Comparison of ENCODE assay signal across 20 cellular contexts in the genomic region with DNA sequence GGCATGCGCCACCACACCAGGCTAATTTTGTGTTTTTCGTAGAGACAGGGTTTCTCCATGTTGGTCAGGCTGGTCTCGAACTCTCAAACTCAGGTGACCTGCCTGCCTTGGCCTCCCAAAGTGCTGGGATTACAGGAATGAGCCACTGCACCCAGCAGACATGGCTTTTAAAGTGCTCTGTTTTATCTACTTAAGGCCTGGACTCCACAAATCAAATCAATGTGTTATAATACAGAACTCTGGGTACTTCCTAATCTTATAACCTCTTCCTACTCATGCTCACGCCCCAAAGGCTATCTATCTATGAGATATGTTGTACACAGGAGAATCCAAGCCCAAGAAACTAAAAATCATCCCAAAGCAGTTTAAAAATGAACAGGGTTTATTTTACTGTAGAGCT.
A peak's percentile ranks its signal among the peaks of the same experiment; 100 is the strongest.
DNase-seq lines count a peak whose midpoint lies in the region; ATAC-seq and TF ChIP-seq lines count a peak whose summit lies in the region.
"Had no signal": no experiment of that assay in that cellular context is flagged by ENCODE, and none has a peak within 500 bp of the region (broad histone marks: within the 10 kb centered on the region; RNA-seq: fewer than 3 reads in every experiment).

No MANE protein-coding gene starts in this region.

- no peak overlapping the region for H3K4me2 ChIP-seq in mammary epithelial cell (ENCODE audit: insufficient read depth, low read depth, low read length)
- no peak overlapping the region for H3K4me2 ChIP-seq in OCI-LY7 (ENCODE audit: low read length)
- H3K4me2 ChIP-seq: A549 had no signal

- DNase-seq in MCF 10A (ENCODE audit: unreplicated experiment) (no peak), mammary epithelial cell (no peak), OCI-LY7 (ENCODE audit: low spot score) (no peak), amniotic epithelial cell (ENCODE audit: low read depth) (peak; percentile 56), mucosa of gallbladder (ENCODE audit: low spot score) (no peak), NK-92 (lab: John Stamatoyannopoulos, UW; ENCODE audit: unreplicated experiment) (no peak)
- DNase-seq: CD8-positive, alpha-beta T cell; DMS 273 treated with DMSO at 0.1 percent for 48 hours; DMS53; DND-41; EL; H9 had no signal

- no peak overlapping the region for H3K4me3 Mint-ChIP-seq in MCF 10A (ENCODE audit: unreplicated experiment)
- H3K4me3 Mint-ChIP-seq: CD8-positive, alpha-beta T cell; H9 had no signal

- H3K4me1 Mint-ChIP-seq in MCF 10A (ENCODE audit: insufficient read depth, unreplicated experiment): peaks cover 26% of the 10 kb centered on the region

- no peak overlapping the region for H3K9ac ChIP-seq in mammary epithelial cell (ENCODE audit: insufficient read depth, low read length)
- H3K9ac ChIP-seq: BLaER1 treated with 17β-estradiol and CSF1 and Interleukin-3, amounts not matched to agents 10 nM and 100 nM had no signal

- intact Hi-C loops in MCF 10A (cut with micrococcal nuclease) (no loop called here), mammary epithelial cell (cut with micrococcal nuclease) (no loop called here), OCI-LY7 (cut with micrococcal nuclease; ENCODE audit: unreplicated experiment) (loop anchor here (10.0 kb wide), 1 partner anchor 411 kb away; no protein-coding TSS in a partner anchor)

- TF ChIP-seq CTCF in MCF 10A (IDR thresholded peaks at IDR 0.05; ENCODE audit: unreplicated experiment) (no peak), mammary epithelial cell (conservative IDR thresholded peaks at IDR 0.05 in 1 of 2, IDR thresholded peaks at IDR 0.05 in 1 of 2; ENCODE audit: extremely low read depth in 1 of 2, insufficient read depth in 1 of 2, low read depth in 1 of 2, low read length in 2 of 2) (no peak), OCI-LY7 (conservative IDR thresholded peaks at IDR 0.05; ENCODE audit: low read length) (no peak)

- H3K27me3 Mint-ChIP-seq in MCF 10A (ENCODE audit: insufficient read depth, unreplicated experiment): no peaks in the 10 kb centered on the region

- H3K79me2 ChIP-seq in mammary epithelial cell (ENCODE audit: insufficient read depth, low read length): peaks cover 52% of the 10 kb centered on the region
- H3K79me2 ChIP-seq in OCI-LY7 (ENCODE audit: insufficient read depth, low read depth, low read length): no peaks in the 10 kb centered on the region

- no TSS peak for BruUV-seq in MCF 10A (replicated peaks; lab: Mats Ljungman, UMichigan)
- BruUV-seq in mammary epithelial cell (replicated peaks; lab: Mats Ljungman, UMichigan): no TSS peak
- no TSS peak for BruUV-seq in OCI-LY7 (replicated peaks; lab: Mats Ljungman, UMichigan)

- CTCF ChIA-PET in MCF 10A (lab: Yijun Ruan, JAX) (interaction anchor here (0.6 to 1.2 kb wide), 3 partner anchors 28 to 206 kb away, joined by 3 to 4 read pairs (median 3); no protein-coding TSS in a partner anchor), mammary epithelial cell (lab: Charles Lee; ENCODE audit: low non-redundant PET) (no interaction called here), OCI-LY7 (lab: Charles Lee; ENCODE audit: unreplicated experiment) (interaction anchor here (1.0 to 4.4 kb wide), 2 partner anchors 55 to 56 kb away, joined by 6 to 33 read pairs; no protein-coding TSS in a partner anchor)

- in situ Hi-C loops in mammary epithelial cell (cut with MboI; ENCODE audit: low sequenced_read_pairs in 2 of 2): no loop called here

- H3K4me3 ChIP-seq in mammary epithelial cell (replicated peaks in 1 of 3; ENCODE audit: insufficient read depth in 1 of 3, low read depth in 2 of 3, low read length in 3 of 3): no peak overlapping the region
- no peak overlapping the region for H3K4me3 ChIP-seq in OCI-LY7 (ENCODE audit: low read depth, low read length, poor library complexity, severe bottlenecking)
- H3K4me3 ChIP-seq: A549; BLaER1 treated with 17β-estradiol and CSF1 and Interleukin-3, amounts not matched to agents 10 nM and 100 nM; GM12878; K562 had no signal

- no peak overlapping the region for H3K27ac ChIP-seq in mammary epithelial cell (ENCODE audit: insufficient read depth, low read depth, low read length)
- H3K27ac ChIP-seq in OCI-LY7 (ENCODE audit: low read depth, low read length, poor library complexity, severe bottlenecking): peak overlapping the region; percentile 99
- H3K27ac ChIP-seq: 22Rv1; BLaER1 treated with 17β-estradiol and CSF1 and Interleukin-3, amounts not matched to agents 10 nM and 100 nM; HL-60 had no signal

- 98% methylated on average over 4 of the region's 4 CpGs for WGBS in mammary epithelial cell (ENCODE audit: low coverage, missing lambda C conversion rate)

- dilution Hi-C loops in mammary epithelial cell (cut with HindIII; ENCODE audit: low sequenced_read_pairs): no loop called here

- peaks cover 11% of the 10 kb centered on the region for H3K36me3 Mint-ChIP-seq in MCF 10A (ENCODE audit: insufficient read depth, unreplicated experiment)
- H3K36me3 Mint-ChIP-seq: CD8-positive, alpha-beta T cell had no signal

- no peaks in the 10 kb centered on the region for H4K20me1 ChIP-seq in mammary epithelial cell (ENCODE audit: insufficient read depth, low read length)
- H4K20me1 ChIP-seq in OCI-LY7 (ENCODE audit: insufficient read depth, low read length): no peaks in the 10 kb centered on the region
- H4K20me1 ChIP-seq: BLaER1 treated with 17β-estradiol and CSF1 and Interleukin-3, amounts not matched to agents 10 nM and 100 nM had no signal

- H3K27ac Mint-ChIP-seq in MCF 10A (ENCODE audit: low read depth, unreplicated experiment): peak overlapping the region; percentile 63
- H3K27ac Mint-ChIP-seq: CD8-positive, alpha-beta T cell had no signal

- H3K4me1 ChIP-seq in mammary epithelial cell (ENCODE audit: insufficient read depth, low read length) (peaks cover 32% of the 10 kb centered on the region), OCI-LY7 (ENCODE audit: insufficient read depth, low read length, poor library complexity, severe bottlenecking) (peaks cover 98% of the 10 kb centered on the region)

- no peaks in the 10 kb centered on the region for H3K9me2 ChIP-seq in OCI-LY7 (ENCODE audit: insufficient read depth, low read length)

- ATAC-seq in GM18909 (IDR thresholded peaks at IDR 0.05; ENCODE audit: poor library complexity, unreplicated experiment): no peak
- no peak for ATAC-seq in GM21390 (IDR thresholded peaks at IDR 0.05; ENCODE audit: unreplicated experiment)
- ATAC-seq: A549; CD8-positive, alpha-beta T cell; GM12878; K562 had no signal

- H3K36me3 ChIP-seq in mammary epithelial cell (ENCODE audit: insufficient read depth, low read length): no peaks in the 10 kb centered on the region
- no peaks in the 10 kb centered on the region for H3K36me3 ChIP-seq in OCI-LY7 (ENCODE audit: insufficient read depth, low read length)
- H3K36me3 ChIP-seq: BLaER1 treated with 17β-estradiol and CSF1 and Interleukin-3, amounts not matched to agents 10 nM and 100 nM had no signal

- H3K27me3 ChIP-seq in mammary epithelial cell (ENCODE audit: insufficient read depth, low read length): no peaks in the 10 kb centered on the region
- H3K27me3 ChIP-seq: BLaER1 treated with 17β-estradiol and CSF1 and Interleukin-3, amounts not matched to agents 10 nM and 100 nM had no signal

- H3K9me3 ChIP-seq in mammary epithelial cell (replicated peaks; ENCODE audit: insufficient read depth, low read length) (no peaks in the 10 kb centered on the region), OCI-LY7 (ENCODE audit: low read length) (no peaks in the 10 kb centered on the region)
- H3K9me3 ChIP-seq: A549; BLaER1 treated with 17β-estradiol and CSF1 and Interleukin-3, amounts not matched to agents 10 nM and 100 nM had no signal

- H3K9me3 Mint-ChIP-seq in MCF 10A (ENCODE audit: unreplicated experiment): no peaks in the 10 kb centered on the region
- H3K9me3 Mint-ChIP-seq: CD8-positive, alpha-beta T cell; H9 had no signal

- no peak overlapping the region for H2AFZ ChIP-seq in mammary epithelial cell (ENCODE audit: low read depth, low read length)
- H2AFZ ChIP-seq in OCI-LY7 (ENCODE audit: low read length): peak overlapping the region; percentile 15; the same call in 1 of the 2 replicates

- POLR2A ChIA-PET in MCF 10A (lab: Yijun Ruan, JAX): interaction anchor here (1.4 to 2.5 kb wide), 2 partner anchors 11 to 16 kb away, joined by 3 to 5 read pairs; no protein-coding TSS in a partner anchor
- POLR2A ChIA-PET in OCI-LY7 (lab: Charles Lee): interaction anchor here (0.8 to 7.8 kb wide), 5 partner anchors 8 to 73 kb away, joined by 3 to 154 read pairs (median 5); no protein-coding TSS in a partner anchor
